In genomic region chr17:28347261-28347891, GRCh38 we compare ENCODE assay signal across 11 cellular contexts. TPM values are rescaled to one million over a fixed set of nuclear protein-coding genes. Genes with fewer than 3 reads are reported as not detected.
DNase-seq lines count a peak whose midpoint lies in the region; ATAC-seq, FAIRE-seq and TF ChIP-seq lines count a peak whose summit lies in the region.
"Had no signal": no experiment of that assay in that cellular context is flagged by ENCODE, and none has a peak within 500 bp of the region (broad histone marks: within the 10 kb centered on the region; RNA-seq: fewer than 3 reads in every experiment).

No MANE protein-coding gene starts in this region.

- H2BK15ac ChIP-seq in H1 (ENCODE audit: low read length) = no peak overlapping the region

- no peak for FAIRE-seq in H1 (lab: Jason Lieb, UNC)

- POLR2A ChIA-PET in H1 (lab: Charles Lee; ENCODE audit: partially characterized antibody) = interaction anchor here (0.7 to 9.7 kb wide), 9 partner anchors 9 to 180 kb away, joined by 3 to 92 read pairs (median 5); partner anchors contain the start of genes IFT20, POLDIP2, SEBOX and TNFAIP1

- H2BK20ac ChIP-seq in H1 (ENCODE audit: low read length) = no peak overlapping the region

- peaks cover 20 to 60% (median 42%) of the 10 kb centered on the region in 4 experiments; a peak in 7 of 8 replicates for H3K36me3 ChIP-seq in H1 (ENCODE audit: control insufficient read depth in 2 of 4, insufficient read depth in 4 of 4, low read length in 3 of 4)

- no peak overlapping the region for H3K27ac ChIP-seq in H1 (ENCODE audit: low read depth, low read length)

- no peaks in the 10 kb centered on the region for H3K79me1 ChIP-seq in H1 (ENCODE audit: low read depth, low read length)

- ATAC-seq in HG03571 (IDR thresholded peaks at IDR 0.05; ENCODE audit: unreplicated experiment) = no peak

- no peak overlapping the region for H2AK5ac ChIP-seq in H1 (ENCODE audit: low read depth, low read length)

- no peak overlapping the region for H4K5ac ChIP-seq in H1 (ENCODE audit: insufficient read length, low read depth, low read length)

- H4K20me1 ChIP-seq in H1 (replicated peaks in 1 of 2; ENCODE audit: control insufficient read depth in 1 of 2, insufficient read depth in 2 of 2, low read length in 2 of 2) = peaks cover 13 to 15% of the 10 kb centered on the region in 2 experiments

- no peak overlapping the region; the same call in 1 of the 2 replicates for H4K8ac ChIP-seq in H1 (ENCODE audit: extremely low read depth, insufficient read depth, low read length)

- H3K23me2 ChIP-seq in H1 (ENCODE audit: low read depth, low read length) = no peaks in the 10 kb centered on the region

- H4K91ac ChIP-seq in H1 (replicated peaks; ENCODE audit: insufficient read length, low read length) = no peak overlapping the region

- TF ChIP-seq POLR2A in H1 (IDR thresholded peaks at IDR 0.05; ENCODE audit: control extremely low read depth in 1 of 2, low read depth in 2 of 2, low read length in 2 of 2) = no peak

- H3K18ac ChIP-seq in H1 (ENCODE audit: extremely low read depth, low read length) = no peak overlapping the region

- H2BK5ac ChIP-seq in H1 (ENCODE audit: low read depth, low read length) = no peak overlapping the region

- no peak overlapping the region for H3K14ac ChIP-seq in H1 (ENCODE audit: insufficient read length)

- CTCF ChIA-PET in H1 (lab: Charles Lee; ENCODE audit: partially characterized antibody) = interaction anchor here (0.6 to 2.5 kb wide), 9 partner anchors 9 to 116 kb away, joined by 3 to 10 read pairs (median 5); partner anchors contain the start of genes IFT20 and TNFAIP1

- no peak overlapping the region for H2BK120ac ChIP-seq in H1 (replicated peaks; ENCODE audit: low read depth, low read length)

- peak; percentile 83 for DNase-seq in AG20443 (ENCODE audit: low spot score)
- DNase-seq in M059J (ENCODE audit: low read depth) = peak; percentile 95
- no peak for DNase-seq in H1 (ENCODE audit: low read depth in 1 of 2, low spot score in 2 of 2)
- peak; percentile 79 for DNase-seq in myocyte (ENCODE audit: low read depth)
- no peak for DNase-seq in NCI-H187 treated with DMSO at 0.1 percent for 48 hours (lab: John Stamatoyannopoulos, UW)
- no peak for DNase-seq in activated T-cell treated with anti-CD3 and anti-CD28 coated beads, Interleukin-2, amount 50 U/mL, for 1 hour
- DNase-seq in Kasumi-1 (lab: John Stamatoyannopoulos, UW) = no peak
- DNase-seq: activated CD4-positive, alpha-beta T cell treated with anti-CD3 and anti-CD28 coated beads, Interleukin-2, amount 50 U/mL, for 1 hour; DMS79 treated with DMSO at 0.1 percent for 48 hours had no signal

- TF ChIP-seq CTCF in H1 (IDR thresholded peaks at IDR 0.05; ENCODE audit: control extremely low read depth in 1 of 3, insufficient read depth in 1 of 3, low read depth in 1 of 3, low read length in 3 of 3) = no peak

- H3K9me3 ChIP-seq in H1 (ENCODE audit: insufficient read depth in 2 of 2, low read depth in 1 of 2, low read length in 1 of 2) = no peaks in the 10 kb centered on the region

- H3K4me1 ChIP-seq in H1 (replicated peaks in 1 of 4; ENCODE audit: control insufficient read depth in 3 of 4, insufficient read depth in 4 of 4, low read length in 3 of 4) = peaks cover 0 to 4% (median 0%) of the 10 kb centered on the region in 4 experiments; a peak in 3 of 7 replicates

- H3K4me2 ChIP-seq in H1 (ENCODE audit: insufficient read depth in 1 of 2, low read depth in 2 of 2, low read length in 2 of 2) = no peak overlapping the region

- no peak overlapping the region for H2AFZ ChIP-seq in H1 (ENCODE audit: low read length)

- H3K4ac ChIP-seq in H1 (replicated peaks; ENCODE audit: insufficient read length, low read depth, low read length) = no peak overlapping the region

- H3K56ac ChIP-seq in H1 (replicated peaks; ENCODE audit: insufficient read length, low read depth, low read length) = no peak overlapping the region

- H3K27me3 ChIP-seq in H1 (replicated peaks in 1 of 4; ENCODE audit: control insufficient read depth in 3 of 4, extremely low read depth in 1 of 4, insufficient read depth in 3 of 4, low read length in 3 of 4) = no peaks in the 10 kb centered on the region
- H3K27me3 ChIP-seq: dorsolateral prefrontal cortex had no signal

- 79% methylated on average over 8 of the region's 8 CpGs; no CpG with 5 or more reads in 1 of the 2 experiments for WGBS in H1 (ENCODE audit: extremely low coverage in 1 of 2, insufficient coverage in 1 of 2, insufficient read length in 1 of 2, insufficient replicate concordance in 2 of 2, low coverage in 1 of 2, low lambda C conversion rate in 2 of 2, missing lambda C conversion rate in 1 of 2), 2 experiments

- H2BK12ac ChIP-seq in H1 (ENCODE audit: low read depth, low read length) = no peak overlapping the region

- no peak for TF ChIP-seq RAD21 in H1 (IDR thresholded peaks at IDR 0.05 in 1 of 2, conservative IDR thresholded peaks at IDR 0.05 in 1 of 2; ENCODE audit: low read depth in 2 of 2, low read length in 2 of 2)

- H3K23ac ChIP-seq in H1 (ENCODE audit: insufficient read length) = no peak overlapping the region

- no peak overlapping the region for H3K4me3 ChIP-seq in H1 (ENCODE audit: extremely low read depth in 1 of 4, insufficient read depth in 2 of 4, low read depth in 3 of 4, low read length in 4 of 4)

- TF ChIP-seq EP300 in H1 (IDR thresholded peaks at IDR 0.05; ENCODE audit: borderline replicate concordance in 1 of 2, low read depth in 2 of 2, low read length in 2 of 2) = no peak

- no peak overlapping the region; a peak in 1 of 7 replicates for H3K9ac ChIP-seq in H1 (replicated peaks in 1 of 4; ENCODE audit: extremely low read depth in 1 of 4, low read depth in 3 of 4, low read length in 3 of 4)

- no peaks in the 10 kb centered on the region for H3K79me2 ChIP-seq in H1 (ENCODE audit: control insufficient read depth in 1 of 2, insufficient read depth in 2 of 2, low read length in 2 of 2)

RNA-seq across cellular contexts. Expression of gene POLDIP2, which starts 10.0 kb away (rescaled TPM):
- total RNA-seq in M059J (2014; rRNA removed; shearing (Covaris generic)) = 119 and 121 TPM in 2 replicates
- 74.0 and 75.3 TPM in 2 replicates for total RNA-seq in H1 (2021; fragmentation: NEBNext Ultra II Directional; extraction: Animal tissue kit (Norgen Biotek cat#: 25700))
- polyA plus RNA-seq in H1 (2011; rRNA removed) = 76.1 and 92.3 TPM in 2 replicates
- 73.8 TPM for polyA plus RNA-seq in H1 (2011; cell fraction: cytosol; rRNA removed)
- 73.2 TPM for polyA plus RNA-seq in H1 (2011; cell fraction: nucleus; rRNA removed)
- polyA plus RNA-seq in H1 (2012, experiment 1 of 2) = 70.2 to 81.0 TPM (median 78.6 TPM) in 4 replicates
- polyA plus RNA-seq in H1 (2012, experiment 2 of 2) = 90.8 TPM
- 54.0 TPM for polyA plus RNA-seq in H1 (2013, experiment 1 of 2)
- polyA plus RNA-seq in H1 (2013, experiment 2 of 2) = 54.4 TPM
- 64.2 and 65.9 TPM in 2 replicates for polyA minus RNA-seq in H1 (2011; rRNA and poly(A)+ RNA removed)
- 35.7 TPM for polyA minus RNA-seq in H1 (2011; cell fraction: cytosol; rRNA and poly(A)+ RNA removed)
- polyA minus RNA-seq in H1 (2011; cell fraction: nucleus; rRNA and poly(A)+ RNA removed) = 29.5 TPM
- 118 and 127 TPM in 2 replicates for total RNA-seq in myocyte
- polyA plus RNA-seq in myocyte (2012) = 93.4 TPM

RNA-seq across cellular contexts. Expression of gene TNFAIP1, which starts 11.8 kb away (rescaled TPM):
- total RNA-seq in M059J (2014; rRNA removed; shearing (Covaris generic)) = 30.7 and 39.0 TPM in 2 replicates
- 19.5 and 22.8 TPM in 2 replicates for total RNA-seq in H1 (2021; fragmentation: NEBNext Ultra II Directional; extraction: Animal tissue kit (Norgen Biotek cat#: 25700))
- 16.9 and 19.9 TPM in 2 replicates for polyA plus RNA-seq in H1 (2011; rRNA removed)
- 12.2 TPM for polyA plus RNA-seq in H1 (2011; cell fraction: cytosol; rRNA removed)
- polyA plus RNA-seq in H1 (2011; cell fraction: nucleus; rRNA removed) = 34.8 TPM
- polyA plus RNA-seq in H1 (2012, experiment 1 of 2) = 10.7 to 11.7 TPM (median 11.0 TPM) in 4 replicates
- polyA plus RNA-seq in H1 (2012, experiment 2 of 2) = 8.7 TPM
- 10.8 TPM for polyA plus RNA-seq in H1 (2013, experiment 1 of 2)
- 10.3 TPM for polyA plus RNA-seq in H1 (2013, experiment 2 of 2)
- 20.2 and 20.8 TPM in 2 replicates for polyA minus RNA-seq in H1 (2011; rRNA and poly(A)+ RNA removed)
- 21.7 TPM for polyA minus RNA-seq in H1 (2011; cell fraction: cytosol; rRNA and poly(A)+ RNA removed)
- 14.0 TPM for polyA minus RNA-seq in H1 (2011; cell fraction: nucleus; rRNA and poly(A)+ RNA removed)
- total RNA-seq in myocyte = 69.0 and 91.3 TPM in 2 replicates
- polyA plus RNA-seq in myocyte (2012) = 55.2 TPM

RNA-seq across cellular contexts. Expression of gene IFT20, which starts 12.1 kb away (rescaled TPM):
- total RNA-seq in M059J (2014; rRNA removed; shearing (Covaris generic)) = 34.7 and 65.9 TPM in 2 replicates
- total RNA-seq in H1 (2021; fragmentation: NEBNext Ultra II Directional; extraction: Animal tissue kit (Norgen Biotek cat#: 25700)) = 19.3 and 21.0 TPM in 2 replicates
- polyA plus RNA-seq in H1 (2011; rRNA removed) = 9.0 and 11.7 TPM in 2 replicates
- 17.1 TPM for polyA plus RNA-seq in H1 (2011; cell fraction: cytosol; rRNA removed)
- polyA plus RNA-seq in H1 (2011; cell fraction: nucleus; rRNA removed) = 14.9 TPM
- 18.4 to 27.3 TPM (median 19.8 TPM) in 4 replicates for polyA plus RNA-seq in H1 (2012, experiment 1 of 2)
- 12.6 TPM for polyA plus RNA-seq in H1 (2012, experiment 2 of 2)
- polyA plus RNA-seq in H1 (2013, experiment 1 of 2) = 16.7 TPM
- 17.0 TPM for polyA plus RNA-seq in H1 (2013, experiment 2 of 2)
- polyA minus RNA-seq in H1 (2011; rRNA and poly(A)+ RNA removed) = 7.5 and 12.2 TPM in 2 replicates
- 6.0 TPM for polyA minus RNA-seq in H1 (2011; cell fraction: cytosol; rRNA and poly(A)+ RNA removed)
- 8.3 TPM for polyA minus RNA-seq in H1 (2011; cell fraction: nucleus; rRNA and poly(A)+ RNA removed)
- total RNA-seq in myocyte = 26.2 and 31.7 TPM in 2 replicates
- polyA plus RNA-seq in myocyte (2012) = 44.3 TPM

RNA-seq across cellular contexts. Expression of gene SEBOX, which starts 17.6 kb away (rescaled TPM):
- not detected in 2 replicates for total RNA-seq in M059J (2014; rRNA removed; shearing (Covaris generic))
- total RNA-seq in H1 (2021; fragmentation: NEBNext Ultra II Directional; extraction: Animal tissue kit (Norgen Biotek cat#: 25700)) = not detected in 2 replicates
- not detected in 2 replicates for polyA plus RNA-seq in H1 (2011; rRNA removed)
- polyA plus RNA-seq in H1 (2011; cell fraction: cytosol; rRNA removed) = not detected
- polyA plus RNA-seq in H1 (2011; cell fraction: nucleus; rRNA removed) = not detected
- not detected in 4 replicates for polyA plus RNA-seq in H1 (2012, experiment 1 of 2)
- polyA plus RNA-seq in H1 (2012, experiment 2 of 2) = not detected
- not detected for polyA plus RNA-seq in H1 (2013, experiment 1 of 2)
- not detected for polyA plus RNA-seq in H1 (2013, experiment 2 of 2)
- not detected in 2 replicates for polyA minus RNA-seq in H1 (2011; rRNA and poly(A)+ RNA removed)
- polyA minus RNA-seq in H1 (2011; cell fraction: cytosol; rRNA and poly(A)+ RNA removed) = not detected
- polyA minus RNA-seq in H1 (2011; cell fraction: nucleus; rRNA and poly(A)+ RNA removed) = not detected
- not detected in 2 replicates for total RNA-seq in myocyte
- not detected for polyA plus RNA-seq in myocyte (2012)
- total RNA-seq: dorsolateral prefrontal cortex had no signal

RNA-seq across cellular contexts. Expression of gene VTN, which starts 22.7 kb away (rescaled TPM):
- total RNA-seq in M059J (2014; rRNA removed; shearing (Covaris generic)) = not detected in 2 replicates
- not detected in 2 replicates for total RNA-seq in H1 (2021; fragmentation: NEBNext Ultra II Directional; extraction: Animal tissue kit (Norgen Biotek cat#: 25700))
- 0.18 and 0.38 TPM in 2 replicates for polyA plus RNA-seq in H1 (2011; rRNA removed)
- polyA plus RNA-seq in H1 (2011; cell fraction: cytosol; rRNA removed) = 0.26 TPM
- polyA plus RNA-seq in H1 (2011; cell fraction: nucleus; rRNA removed) = 0.64 TPM
- polyA plus RNA-seq in H1 (2012, experiment 1 of 2) = 0.36 to 0.55 TPM (median 0.46 TPM) in 4 replicates
- polyA plus RNA-seq in H1 (2012, experiment 2 of 2) = 0.52 TPM
- 0.22 TPM for polyA plus RNA-seq in H1 (2013, experiment 1 of 2)
- 0.13 TPM for polyA plus RNA-seq in H1 (2013, experiment 2 of 2)
- polyA minus RNA-seq in H1 (2011; rRNA and poly(A)+ RNA removed) = 0.28 TPM in 1 of 2 replicates, not detected in the other
- polyA minus RNA-seq in H1 (2011; cell fraction: cytosol; rRNA and poly(A)+ RNA removed) = not detected
- 1.1 TPM for polyA minus RNA-seq in H1 (2011; cell fraction: nucleus; rRNA and poly(A)+ RNA removed)
- 0.21 and 0.26 TPM in 2 replicates for total RNA-seq in myocyte
- 0.38 TPM for polyA plus RNA-seq in myocyte (2012)

Comparison
In these comparisons a context has a peak if more than half of its experiments do, and no peak if none do; other contexts are left out.
1. DNase-seq: peak in AG20443 (single experiment), M059J (single experiment) and myocyte (single experiment); none in H1 (0 of 2), NCI-H187 treated with DMSO at 0.1 percent for 48 hours (single experiment), activated T-cell treated with anti-CD3 and anti-CD28 coated beads, Interleukin-2, amount 50 U/mL, for 1 hour (single experiment) and Kasumi-1 (0 of 2).